Comparison of ENCODE assay signal across 1 cellular context in the genomic region with DNA sequence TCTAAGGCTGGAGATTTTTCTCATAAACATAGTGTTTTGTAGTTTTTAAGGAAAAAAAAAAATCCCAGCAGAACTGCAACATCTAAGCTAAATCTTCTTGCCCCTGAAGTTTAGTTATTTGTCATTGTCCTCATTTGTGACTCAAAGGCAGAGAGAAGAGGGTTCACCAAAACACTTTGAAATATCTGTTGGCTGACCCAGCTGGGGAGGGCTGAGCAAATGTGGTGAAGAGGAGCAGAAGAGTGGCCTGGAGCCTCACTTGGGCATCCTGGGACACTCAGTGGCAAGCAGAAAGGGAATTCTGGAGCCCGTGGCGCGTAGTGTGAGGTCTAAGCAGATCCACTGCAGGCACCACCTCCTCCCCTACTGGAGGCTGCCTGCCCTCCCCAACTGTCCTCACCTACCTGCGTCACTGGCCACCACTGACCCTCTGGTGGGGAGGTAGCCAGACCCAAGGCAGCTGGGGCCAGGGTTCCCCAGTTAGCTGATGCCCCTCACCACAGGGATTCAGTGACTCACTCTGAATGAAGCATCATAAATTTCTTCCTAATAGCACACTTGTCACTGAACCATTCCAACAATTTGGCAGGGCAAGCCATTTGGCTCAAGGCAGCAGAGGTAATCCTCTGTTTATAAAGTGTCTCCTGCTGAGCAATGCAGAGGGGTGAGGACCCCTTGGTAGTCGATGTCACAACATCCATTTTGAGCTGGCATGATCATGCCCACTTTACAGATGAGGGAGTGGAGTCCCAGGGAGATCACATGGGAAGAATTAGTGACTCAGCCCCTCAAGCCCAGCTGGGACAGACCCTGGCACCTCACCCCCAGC.
TF ChIP-seq lines count a peak whose summit lies in the region.

No MANE protein-coding gene starts in this region.

TF ChIP-seq in HEK293, 187 proteins besides CTCF, POLR2A, EP300 and RAD21 (continued from another document):
- TF ChIP-seq, protein P1, sequence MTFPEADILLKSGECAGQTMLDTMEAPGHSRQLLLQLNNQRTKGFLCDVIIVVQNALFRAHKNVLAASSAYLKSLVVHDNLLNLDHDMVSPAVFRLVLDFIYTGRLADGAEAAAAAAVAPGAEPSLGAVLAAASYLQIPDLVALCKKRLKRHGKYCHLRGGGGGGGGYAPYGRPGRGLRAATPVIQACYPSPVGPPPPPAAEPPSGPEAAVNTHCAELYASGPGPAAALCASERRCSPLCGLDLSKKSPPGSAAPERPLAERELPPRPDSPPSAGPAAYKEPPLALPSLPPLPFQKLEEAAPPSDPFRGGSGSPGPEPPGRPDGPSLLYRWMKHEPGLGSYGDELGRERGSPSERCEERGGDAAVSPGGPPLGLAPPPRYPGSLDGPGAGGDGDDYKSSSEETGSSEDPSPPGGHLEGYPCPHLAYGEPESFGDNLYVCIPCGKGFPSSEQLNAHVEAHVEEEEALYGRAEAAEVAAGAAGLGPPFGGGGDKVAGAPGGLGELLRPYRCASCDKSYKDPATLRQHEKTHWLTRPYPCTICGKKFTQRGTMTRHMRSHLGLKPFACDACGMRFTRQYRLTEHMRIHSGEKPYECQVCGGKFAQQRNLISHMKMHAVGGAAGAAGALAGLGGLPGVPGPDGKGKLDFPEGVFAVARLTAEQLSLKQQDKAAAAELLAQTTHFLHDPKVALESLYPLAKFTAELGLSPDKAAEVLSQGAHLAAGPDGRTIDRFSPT (tag by site-specific recombination; IDR thresholded peaks at IDR 0.05): peak; percentile 48; the same call in 1 of the 2 replicates
